ENCODE assay signal across 2 cellular contexts in the genomic region with DNA sequence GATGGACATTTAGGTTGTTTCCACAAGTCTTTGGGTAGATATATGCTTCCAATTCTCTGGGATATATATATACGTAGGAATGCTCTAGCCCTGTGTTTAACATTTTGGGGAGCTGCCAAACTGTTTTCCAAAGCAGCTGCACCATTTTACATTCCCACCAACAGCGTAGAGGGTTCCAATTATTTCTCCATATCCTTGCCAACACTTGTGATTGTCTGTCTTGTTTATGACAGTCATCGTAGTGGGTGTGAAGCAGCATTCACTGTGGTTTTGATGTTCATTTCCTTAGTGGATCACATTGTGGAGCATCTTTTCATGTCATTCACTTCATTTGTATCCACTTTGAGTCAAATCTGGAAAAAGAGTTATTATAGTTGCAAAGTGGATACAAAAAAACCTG.
TF ChIP-seq lines count a peak whose summit lies in the region.

No MANE protein-coding gene starts in this region.

TF ChIP-seq in SK-N-SH, 30 proteins besides CTCF, POLR2A, EP300 and RAD21 (continued from another document):
- TF ChIP-seq, protein P1, sequence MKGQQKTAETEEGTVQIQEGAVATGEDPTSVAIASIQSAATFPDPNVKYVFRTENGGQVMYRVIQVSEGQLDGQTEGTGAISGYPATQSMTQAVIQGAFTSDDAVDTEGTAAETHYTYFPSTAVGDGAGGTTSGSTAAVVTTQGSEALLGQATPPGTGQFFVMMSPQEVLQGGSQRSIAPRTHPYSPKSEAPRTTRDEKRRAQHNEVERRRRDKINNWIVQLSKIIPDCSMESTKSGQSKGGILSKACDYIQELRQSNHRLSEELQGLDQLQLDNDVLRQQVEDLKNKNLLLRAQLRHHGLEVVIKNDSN (IDR thresholded peaks at IDR 0.05; ENCODE audit: borderline replicate concordance, low read depth), result no peak
- TF ChIP-seq NFIC (IDR thresholded peaks at IDR 0.05; ENCODE audit: borderline replicate concordance) (no peak), MXI1 (IDR thresholded peaks at IDR 0.05; ENCODE audit: low read depth, low read length) (no peak), RFX5 (IDR thresholded peaks at IDR 0.05; ENCODE audit: low read length) (no peak), SIN3A (IDR thresholded peaks at IDR 0.05; ENCODE audit: borderline replicate concordance, low read depth, low read length) (no peak), FOXM1 (IDR thresholded peaks at IDR 0.05; ENCODE audit: low read depth) (no peak), MEF2A (IDR thresholded peaks at IDR 0.05; ENCODE audit: borderline replicate concordance, low read depth) (no peak)
- TF ChIP-seq, protein P2, sequence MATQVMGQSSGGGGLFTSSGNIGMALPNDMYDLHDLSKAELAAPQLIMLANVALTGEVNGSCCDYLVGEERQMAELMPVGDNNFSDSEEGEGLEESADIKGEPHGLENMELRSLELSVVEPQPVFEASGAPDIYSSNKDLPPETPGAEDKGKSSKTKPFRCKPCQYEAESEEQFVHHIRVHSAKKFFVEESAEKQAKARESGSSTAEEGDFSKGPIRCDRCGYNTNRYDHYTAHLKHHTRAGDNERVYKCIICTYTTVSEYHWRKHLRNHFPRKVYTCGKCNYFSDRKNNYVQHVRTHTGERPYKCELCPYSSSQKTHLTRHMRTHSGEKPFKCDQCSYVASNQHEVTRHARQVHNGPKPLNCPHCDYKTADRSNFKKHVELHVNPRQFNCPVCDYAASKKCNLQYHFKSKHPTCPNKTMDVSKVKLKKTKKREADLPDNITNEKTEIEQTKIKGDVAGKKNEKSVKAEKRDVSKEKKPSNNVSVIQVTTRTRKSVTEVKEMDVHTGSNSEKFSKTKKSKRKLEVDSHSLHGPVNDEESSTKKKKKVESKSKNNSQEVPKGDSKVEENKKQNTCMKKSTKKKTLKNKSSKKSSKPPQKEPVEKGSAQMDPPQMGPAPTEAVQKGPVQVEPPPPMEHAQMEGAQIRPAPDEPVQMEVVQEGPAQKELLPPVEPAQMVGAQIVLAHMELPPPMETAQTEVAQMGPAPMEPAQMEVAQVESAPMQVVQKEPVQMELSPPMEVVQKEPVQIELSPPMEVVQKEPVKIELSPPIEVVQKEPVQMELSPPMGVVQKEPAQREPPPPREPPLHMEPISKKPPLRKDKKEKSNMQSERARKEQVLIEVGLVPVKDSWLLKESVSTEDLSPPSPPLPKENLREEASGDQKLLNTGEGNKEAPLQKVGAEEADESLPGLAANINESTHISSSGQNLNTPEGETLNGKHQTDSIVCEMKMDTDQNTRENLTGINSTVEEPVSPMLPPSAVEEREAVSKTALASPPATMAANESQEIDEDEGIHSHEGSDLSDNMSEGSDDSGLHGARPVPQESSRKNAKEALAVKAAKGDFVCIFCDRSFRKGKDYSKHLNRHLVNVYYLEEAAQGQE (IDR thresholded peaks at IDR 0.05; ENCODE audit: low read depth, low read length), result no peak
TF ChIP-seq in SK-N-SH: peak in this region for 0.

TF ChIP-seq in SK-N-SH treated with all-trans-retinoic acid at 6 μM for 48 hours, 23 proteins besides CTCF, POLR2A, EP300 and RAD21:
- TF ChIP-seq, protein P3, sequence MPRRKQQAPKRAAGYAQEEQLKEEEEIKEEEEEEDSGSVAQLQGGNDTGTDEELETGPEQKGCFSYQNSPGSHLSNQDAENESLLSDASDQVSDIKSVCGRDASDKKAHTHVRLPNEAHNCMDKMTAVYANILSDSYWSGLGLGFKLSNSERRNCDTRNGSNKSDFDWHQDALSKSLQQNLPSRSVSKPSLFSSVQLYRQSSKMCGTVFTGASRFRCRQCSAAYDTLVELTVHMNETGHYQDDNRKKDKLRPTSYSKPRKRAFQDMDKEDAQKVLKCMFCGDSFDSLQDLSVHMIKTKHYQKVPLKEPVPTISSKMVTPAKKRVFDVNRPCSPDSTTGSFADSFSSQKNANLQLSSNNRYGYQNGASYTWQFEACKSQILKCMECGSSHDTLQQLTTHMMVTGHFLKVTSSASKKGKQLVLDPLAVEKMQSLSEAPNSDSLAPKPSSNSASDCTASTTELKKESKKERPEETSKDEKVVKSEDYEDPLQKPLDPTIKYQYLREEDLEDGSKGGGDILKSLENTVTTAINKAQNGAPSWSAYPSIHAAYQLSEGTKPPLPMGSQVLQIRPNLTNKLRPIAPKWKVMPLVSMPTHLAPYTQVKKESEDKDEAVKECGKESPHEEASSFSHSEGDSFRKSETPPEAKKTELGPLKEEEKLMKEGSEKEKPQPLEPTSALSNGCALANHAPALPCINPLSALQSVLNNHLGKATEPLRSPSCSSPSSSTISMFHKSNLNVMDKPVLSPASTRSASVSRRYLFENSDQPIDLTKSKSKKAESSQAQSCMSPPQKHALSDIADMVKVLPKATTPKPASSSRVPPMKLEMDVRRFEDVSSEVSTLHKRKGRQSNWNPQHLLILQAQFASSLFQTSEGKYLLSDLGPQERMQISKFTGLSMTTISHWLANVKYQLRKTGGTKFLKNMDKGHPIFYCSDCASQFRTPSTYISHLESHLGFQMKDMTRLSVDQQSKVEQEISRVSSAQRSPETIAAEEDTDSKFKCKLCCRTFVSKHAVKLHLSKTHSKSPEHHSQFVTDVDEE (CRISPR knock-in tag; IDR thresholded peaks at IDR 0.05), result no peak
- TF ChIP-seq PPARA (CRISPR knock-in tag; IDR thresholded peaks at IDR 0.05; ENCODE audit: borderline replicate concordance) (no peak), ZNF70 (CRISPR knock-in tag; IDR thresholded peaks at IDR 0.05) (no peak), ARNTL (CRISPR knock-in tag; IDR thresholded peaks at IDR 0.05; ENCODE audit: borderline replicate concordance, low read depth) (no peak), ZC3H10 (CRISPR knock-in tag; IDR thresholded peaks at IDR 0.05) (no peak)
- TF ChIP-seq, protein P4, sequence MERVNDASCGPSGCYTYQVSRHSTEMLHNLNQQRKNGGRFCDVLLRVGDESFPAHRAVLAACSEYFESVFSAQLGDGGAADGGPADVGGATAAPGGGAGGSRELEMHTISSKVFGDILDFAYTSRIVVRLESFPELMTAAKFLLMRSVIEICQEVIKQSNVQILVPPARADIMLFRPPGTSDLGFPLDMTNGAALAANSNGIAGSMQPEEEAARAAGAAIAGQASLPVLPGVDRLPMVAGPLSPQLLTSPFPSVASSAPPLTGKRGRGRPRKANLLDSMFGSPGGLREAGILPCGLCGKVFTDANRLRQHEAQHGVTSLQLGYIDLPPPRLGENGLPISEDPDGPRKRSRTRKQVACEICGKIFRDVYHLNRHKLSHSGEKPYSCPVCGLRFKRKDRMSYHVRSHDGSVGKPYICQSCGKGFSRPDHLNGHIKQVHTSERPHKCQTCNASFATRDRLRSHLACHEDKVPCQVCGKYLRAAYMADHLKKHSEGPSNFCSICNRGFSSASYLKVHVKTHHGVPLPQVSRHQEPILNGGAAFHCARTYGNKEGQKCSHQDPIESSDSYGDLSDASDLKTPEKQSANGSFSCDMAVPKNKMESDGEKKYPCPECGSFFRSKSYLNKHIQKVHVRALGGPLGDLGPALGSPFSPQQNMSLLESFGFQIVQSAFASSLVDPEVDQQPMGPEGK (CRISPR knock-in tag; IDR thresholded peaks at IDR 0.05; ENCODE audit: borderline replicate concordance), result no peak
